Comparison of ENCODE assay signal across 8 cellular contexts in the genomic region with DNA sequence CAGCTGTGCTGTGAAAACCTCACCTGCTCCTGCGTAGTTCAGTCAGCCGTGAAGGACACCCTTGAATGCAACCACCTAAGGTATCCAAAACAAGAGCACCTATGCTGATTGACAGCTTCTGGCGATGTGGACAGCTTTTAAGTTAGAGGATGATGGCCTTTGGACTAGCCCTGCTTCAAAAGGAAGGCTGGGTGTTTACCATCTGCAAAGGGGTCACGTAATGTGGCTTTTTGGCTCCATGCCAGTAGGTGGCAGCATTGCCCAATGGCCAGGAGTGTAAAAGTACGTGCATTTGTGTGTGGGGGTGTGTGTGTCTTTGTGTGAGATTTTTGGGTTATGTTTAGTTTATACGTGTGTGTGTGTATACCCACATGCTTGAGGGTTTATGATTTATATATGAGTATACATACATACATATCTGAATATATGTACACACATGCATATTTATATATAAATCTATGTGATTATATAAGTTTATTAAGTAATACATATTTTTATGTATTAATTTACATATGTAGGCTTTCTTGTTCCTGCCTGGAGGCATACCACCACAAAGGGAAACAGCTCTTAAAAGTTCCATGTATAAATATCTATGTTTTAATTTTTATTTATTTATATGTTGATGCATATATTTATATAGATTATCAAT.
DNase-seq lines count a peak whose midpoint lies in the region; ATAC-seq and TF ChIP-seq lines count a peak whose summit lies in the region.

No MANE protein-coding gene starts in this region.

- H3K9me2 ChIP-seq in GM23338 (ENCODE audit: insufficient read depth): no peaks in the 10 kb centered on the region

- ATAC-seq in GM23338: peak; percentile 67

- H3K27me3 Mint-ChIP-seq in GM23338 (ENCODE audit: insufficient read depth, low read depth, poor library complexity): peaks cover 3% of the 10 kb centered on the region
- H3K27me3 Mint-ChIP-seq in activated CD4-positive, alpha-beta T cell treated with anti-CD3 and anti-CD28 coated beads, Interleukin-2, amount 10 ng/mL, durations not matched to agents 24 days and 14 days: no peaks in the 10 kb centered on the region

- H3K9me3 Mint-ChIP-seq in GM23338: peaks cover 39% of the 10 kb centered on the region
- H3K9me3 Mint-ChIP-seq in activated CD4-positive, alpha-beta T cell treated with anti-CD3 and anti-CD28 coated beads, Interleukin-2, amount 10 ng/mL, durations not matched to agents 24 days and 14 days: no peaks in the 10 kb centered on the region

- H3K79me2 ChIP-seq in GM23338 (replicated peaks; ENCODE audit: insufficient read depth): no peaks in the 10 kb centered on the region

- H3K4me1 Mint-ChIP-seq in GM23338: no peaks in the 10 kb centered on the region
- H3K4me1 Mint-ChIP-seq in activated CD4-positive, alpha-beta T cell treated with anti-CD3 and anti-CD28 coated beads, Interleukin-2, amount 10 ng/mL, durations not matched to agents 24 days and 14 days: no peaks in the 10 kb centered on the region

- H3K36me3 ChIP-seq in GM23338 (ENCODE audit: insufficient read depth): no peaks in the 10 kb centered on the region

- TF ChIP-seq CTCF in GM10266 (IDR thresholded peaks at IDR 0.05; ENCODE audit: control insufficient read depth, insufficient read depth, low read depth, missing control alignments) (peak; percentile 82), GM23338 (conservative IDR thresholded peaks at IDR 0.05; ENCODE audit: low read depth in 2 of 2) (peak; percentile 83 to 88), fibroblast of villous mesenchyme (IDR thresholded peaks at IDR 0.05; ENCODE audit: insufficient read depth, low read depth, low read length) (peak; percentile 33)

- no peak overlapping the region for H2AFZ ChIP-seq in GM23338

- H3K27me3 ChIP-seq in GM23338 (ENCODE audit: insufficient read depth): no peaks in the 10 kb centered on the region

- no peak overlapping the region for H3K4me2 ChIP-seq in GM23338

- DNase-seq in GM10266 (ENCODE audit: extremely low spot score) (peak; percentile 14), GM23338 (ENCODE audit: low spot score) (peak; percentile 74), MV-4-11 (lab: John Stamatoyannopoulos, UW) (peak; percentile 47), fibroblast of villous mesenchyme (ENCODE audit: low read depth) (peak; percentile 13), NCI-H774 (lab: John Stamatoyannopoulos, UW) (no peak), epidermal melanocyte (ENCODE audit: insufficient read length, low spot score) (no peak)
- peak; percentile 82 for DNase-seq in activated CD4-positive, alpha-beta T cell treated with anti-CD3 and anti-CD28 coated beads, Interleukin-2, amount 10 ng/mL, durations not matched to agents 24 days and 14 days
- peak; percentile 14 to 31 for DNase-seq in stimulated activated CD4-positive, alpha-beta T cell treated with anti-CD3 and anti-CD28 coated beads, Interleukin-4, amount 100 ng/mL, for 4 hours

- H3K4me3 ChIP-seq in GM23338 (no peak overlapping the region), fibroblast of villous mesenchyme (ENCODE audit: low read depth, low read length) (no peak overlapping the region)

- no peak overlapping the region for H3K27ac ChIP-seq in GM23338 (ENCODE audit: low read depth)

- no peaks in the 10 kb centered on the region for H4K20me1 ChIP-seq in GM23338 (replicated peaks; ENCODE audit: insufficient read depth)

- H3K4me1 ChIP-seq in GM23338 (ENCODE audit: insufficient read depth): no peaks in the 10 kb centered on the region

- H3K4me3 Mint-ChIP-seq in GM23338: no peak overlapping the region
- no peak overlapping the region for H3K4me3 Mint-ChIP-seq in activated CD4-positive, alpha-beta T cell treated with anti-CD3 and anti-CD28 coated beads, Interleukin-2, amount 10 ng/mL, durations not matched to agents 24 days and 14 days

- H3K36me3 Mint-ChIP-seq in GM23338 (ENCODE audit: low read depth): peaks cover 2% of the 10 kb centered on the region; the same call in 1 of the 3 replicates
- H3K36me3 Mint-ChIP-seq in activated CD4-positive, alpha-beta T cell treated with anti-CD3 and anti-CD28 coated beads, Interleukin-2, amount 10 ng/mL, durations not matched to agents 24 days and 14 days (ENCODE audit: low read depth): no peaks in the 10 kb centered on the region

- no peak overlapping the region for H3K27ac Mint-ChIP-seq in GM23338
- H3K27ac Mint-ChIP-seq in activated CD4-positive, alpha-beta T cell treated with anti-CD3 and anti-CD28 coated beads, Interleukin-2, amount 10 ng/mL, durations not matched to agents 24 days and 14 days: no peak overlapping the region

- intact Hi-C loops in activated CD4-positive, alpha-beta T cell treated with anti-CD3 and anti-CD28 coated beads, Interleukin-2, amount 10 ng/mL, durations not matched to agents 24 days and 14 days (cut with micrococcal nuclease): no loop called here

- H3F3A ChIP-seq in GM23338 (replicated peaks; ENCODE audit: low read depth): no peaks in the 10 kb centered on the region

TF ChIP-seq in GM23338, 12 proteins besides CTCF, POLR2A, EP300 and RAD21 (continues in another document):
- TF ChIP-seq CREB1 (CRISPR knock-in tag; IDR thresholded peaks at IDR 0.05; ENCODE audit: low read depth) (no peak), JUNB (IDR thresholded peaks at IDR 0.05; ENCODE audit: unreplicated experiment) (no peak), ZNF114 (CRISPR knock-in tag; IDR thresholded peaks at IDR 0.05) (no peak), EZH2phosphoT487 (IDR thresholded peaks at IDR 0.05; ENCODE audit: unreplicated experiment) (no peak), NANOG (IDR thresholded peaks at IDR 0.05; ENCODE audit: borderline replicate concordance) (no peak), POLR2AphosphoS5 (IDR thresholded peaks at IDR 0.05; ENCODE audit: low read depth) (no peak)
- TF ChIP-seq, protein P1, sequence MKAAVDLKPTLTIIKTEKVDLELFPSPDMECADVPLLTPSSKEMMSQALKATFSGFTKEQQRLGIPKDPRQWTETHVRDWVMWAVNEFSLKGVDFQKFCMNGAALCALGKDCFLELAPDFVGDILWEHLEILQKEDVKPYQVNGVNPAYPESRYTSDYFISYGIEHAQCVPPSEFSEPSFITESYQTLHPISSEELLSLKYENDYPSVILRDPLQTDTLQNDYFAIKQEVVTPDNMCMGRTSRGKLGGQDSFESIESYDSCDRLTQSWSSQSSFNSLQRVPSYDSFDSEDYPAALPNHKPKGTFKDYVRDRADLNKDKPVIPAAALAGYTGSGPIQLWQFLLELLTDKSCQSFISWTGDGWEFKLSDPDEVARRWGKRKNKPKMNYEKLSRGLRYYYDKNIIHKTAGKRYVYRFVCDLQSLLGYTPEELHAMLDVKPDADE (IDR thresholded peaks at IDR 0.05): no peak
- TF ChIP-seq, protein P2, sequence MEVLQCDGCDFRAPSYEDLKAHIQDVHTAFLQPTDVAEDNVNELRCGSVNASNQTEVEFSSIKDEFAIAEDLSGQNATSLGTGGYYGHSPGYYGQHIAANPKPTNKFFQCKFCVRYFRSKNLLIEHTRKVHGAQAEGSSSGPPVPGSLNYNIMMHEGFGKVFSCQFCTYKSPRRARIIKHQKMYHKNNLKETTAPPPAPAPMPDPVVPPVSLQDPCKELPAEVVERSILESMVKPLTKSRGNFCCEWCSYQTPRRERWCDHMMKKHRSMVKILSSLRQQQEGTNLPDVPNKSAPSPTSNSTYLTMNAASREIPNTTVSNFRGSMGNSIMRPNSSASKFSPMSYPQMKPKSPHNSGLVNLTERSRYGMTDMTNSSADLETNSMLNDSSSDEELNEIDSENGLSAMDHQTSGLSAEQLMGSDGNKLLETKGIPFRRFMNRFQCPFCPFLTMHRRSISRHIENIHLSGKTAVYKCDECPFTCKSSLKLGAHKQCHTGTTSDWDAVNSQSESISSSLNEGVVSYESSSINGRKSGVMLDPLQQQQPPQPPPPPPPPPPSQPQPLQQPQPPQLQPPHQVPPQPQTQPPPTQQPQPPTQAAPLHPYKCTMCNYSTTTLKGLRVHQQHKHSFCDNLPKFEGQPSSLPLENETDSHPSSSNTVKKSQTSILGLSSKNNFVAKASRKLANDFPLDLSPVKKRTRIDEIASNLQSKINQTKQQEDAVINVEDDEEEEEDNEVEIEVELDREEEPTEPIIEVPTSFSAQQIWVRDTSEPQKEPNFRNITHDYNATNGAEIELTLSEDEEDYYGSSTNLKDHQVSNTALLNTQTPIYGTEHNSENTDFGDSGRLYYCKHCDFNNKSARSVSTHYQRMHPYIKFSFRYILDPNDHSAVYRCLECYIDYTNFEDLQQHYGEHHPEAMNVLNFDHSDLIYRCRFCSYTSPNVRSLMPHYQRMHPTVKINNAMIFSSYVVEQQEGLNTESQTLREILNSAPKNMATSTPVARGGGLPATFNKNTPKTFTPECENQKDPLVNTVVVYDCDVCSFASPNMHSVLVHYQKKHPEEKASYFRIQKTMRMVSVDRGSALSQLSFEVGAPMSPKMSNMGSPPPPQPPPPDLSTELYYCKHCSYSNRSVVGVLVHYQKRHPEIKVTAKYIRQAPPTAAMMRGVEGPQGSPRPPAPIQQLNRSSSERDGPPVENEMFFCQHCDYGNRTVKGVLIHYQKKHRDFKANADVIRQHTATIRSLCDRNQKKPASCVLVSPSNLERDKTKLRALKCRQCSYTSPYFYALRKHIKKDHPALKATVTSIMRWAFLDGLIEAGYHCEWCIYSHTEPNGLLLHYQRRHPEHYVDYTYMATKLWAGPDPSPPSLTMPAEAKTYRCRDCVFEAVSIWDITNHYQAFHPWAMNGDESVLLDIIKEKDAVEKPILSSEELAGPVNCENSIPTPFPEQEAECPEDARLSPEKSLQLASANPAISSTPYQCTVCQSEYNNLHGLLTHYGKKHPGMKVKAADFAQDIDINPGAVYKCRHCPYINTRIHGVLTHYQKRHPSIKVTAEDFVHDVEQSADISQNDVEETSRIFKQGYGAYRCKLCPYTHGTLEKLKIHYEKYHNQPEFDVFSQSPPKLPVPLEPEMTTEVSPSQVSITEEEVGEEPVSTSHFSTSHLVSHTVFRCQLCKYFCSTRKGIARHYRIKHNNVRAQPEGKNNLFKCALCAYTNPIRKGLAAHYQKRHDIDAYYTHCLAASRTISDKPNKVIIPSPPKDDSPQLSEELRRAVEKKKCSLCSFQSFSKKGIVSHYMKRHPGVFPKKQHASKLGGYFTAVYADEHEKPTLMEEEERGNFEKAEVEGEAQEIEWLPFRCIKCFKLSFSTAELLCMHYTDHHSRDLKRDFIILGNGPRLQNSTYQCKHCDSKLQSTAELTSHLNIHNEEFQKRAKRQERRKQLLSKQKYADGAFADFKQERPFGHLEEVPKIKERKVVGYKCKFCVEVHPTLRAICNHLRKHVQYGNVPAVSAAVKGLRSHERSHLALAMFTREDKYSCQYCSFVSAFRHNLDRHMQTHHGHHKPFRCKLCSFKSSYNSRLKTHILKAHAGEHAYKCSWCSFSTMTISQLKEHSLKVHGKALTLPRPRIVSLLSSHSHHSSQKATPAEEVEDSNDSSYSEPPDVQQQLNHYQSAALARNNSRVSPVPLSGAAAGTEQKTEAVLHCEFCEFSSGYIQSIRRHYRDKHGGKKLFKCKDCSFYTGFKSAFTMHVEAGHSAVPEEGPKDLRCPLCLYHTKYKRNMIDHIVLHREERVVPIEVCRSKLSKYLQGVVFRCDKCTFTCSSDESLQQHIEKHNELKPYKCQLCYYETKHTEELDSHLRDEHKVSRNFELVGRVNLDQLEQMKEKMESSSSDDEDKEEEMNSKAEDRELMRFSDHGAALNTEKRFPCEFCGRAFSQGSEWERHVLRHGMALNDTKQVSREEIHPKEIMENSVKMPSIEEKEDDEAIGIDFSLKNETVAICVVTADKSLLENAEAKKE (CRISPR knock-in tag; IDR thresholded peaks at IDR 0.05): no peak

Comparison
In these comparisons a context has a peak if more than half of its experiments do, and no peak if none do; other contexts are left out.
1. DNase-seq: peak in GM10266 (single experiment), GM23338 (single experiment), MV-4-11 (single experiment), activated CD4-positive, alpha-beta T cell treated with anti-CD3 and anti-CD28 coated beads, Interleukin-2, amount 10 ng/mL, durations not matched to agents 24 days and 14 days (single experiment), fibroblast of villous mesenchyme (single experiment) and stimulated activated CD4-positive, alpha-beta T cell treated with anti-CD3 and anti-CD28 coated beads, Interleukin-4, amount 100 ng/mL, for 4 hours (2 of 2); none in NCI-H774 (single experiment) and epidermal melanocyte (single experiment).
2. CTCF ChIP-seq: peak in every context shown above with its lines; median percentile 86 in GM23338; 82 in GM10266; 33 in fibroblast of villous mesenchyme.